ENCODE assay signal across 15 cellular contexts in the genomic region with DNA sequence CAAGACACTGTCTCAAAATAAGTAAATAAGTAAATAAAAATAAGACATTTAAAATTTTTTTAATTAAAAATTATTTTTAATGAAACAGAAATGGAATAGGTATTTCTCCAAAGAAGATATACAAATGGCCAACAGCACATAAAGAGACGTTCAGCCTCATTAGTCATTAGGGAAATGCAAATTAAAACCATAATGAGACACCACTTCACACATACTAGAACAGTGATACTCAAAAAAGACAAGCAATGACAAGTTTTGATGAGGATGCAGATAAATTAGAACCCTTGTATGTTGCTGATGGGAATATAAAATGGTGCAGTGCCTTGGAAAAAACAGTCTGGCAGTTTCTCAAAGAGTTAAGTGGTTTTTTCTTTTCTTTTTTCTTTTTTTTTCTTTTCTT. TPM values are rescaled to one million over a fixed set of nuclear protein-coding genes. Genes with fewer than 3 reads are reported as not detected.
A peak's percentile ranks its signal among the peaks of the same experiment; 100 is the strongest.
DNase-seq lines count a peak whose midpoint lies in the region; ATAC-seq, FAIRE-seq and TF ChIP-seq lines count a peak whose summit lies in the region.
"Had no signal": no experiment of that assay in that cellular context is flagged by ENCODE, and none has a peak within 500 bp of the region (broad histone marks: within the 10 kb centered on the region; RNA-seq: fewer than 3 reads in every experiment).

No MANE protein-coding gene starts in this region.

- no peaks in the 10 kb centered on the region for H3K27me3 ChIP-seq in pancreas
- H3K27me3 ChIP-seq: BLaER1 treated with 17β-estradiol and CSF1 and Interleukin-3, amounts not matched to agents 10 nM and 100 nM had no signal

- peaks cover 49% of the 10 kb centered on the region for H3K4me1 Mint-ChIP-seq in activated T-cell treated with anti-CD3 and anti-CD28 coated beads, Interleukin-2, amount 50 U/mL, for 4 hours (ENCODE audit: low read depth)

- no peaks in the 10 kb centered on the region for H3K4me1 ChIP-seq in pancreas
- H3K4me1 ChIP-seq: HAP-1 had no signal

- ATAC-seq in activated T-cell treated with anti-CD3 and anti-CD28 coated beads, Interleukin-2, amount 50 U/mL, for 4 hours, result peak; percentile 18 to 35
- peak; percentile 29 for ATAC-seq in HG03175 (IDR thresholded peaks at IDR 0.05; ENCODE audit: unreplicated experiment)
- no peak for ATAC-seq in pancreas
- ATAC-seq in HG03439 (IDR thresholded peaks at IDR 0.05; ENCODE audit: unreplicated experiment), result no peak
- ATAC-seq: K562 had no signal

- no peaks in the 10 kb centered on the region for H3K36me3 Mint-ChIP-seq in activated T-cell treated with anti-CD3 and anti-CD28 coated beads, Interleukin-2, amount 50 U/mL, for 4 hours (ENCODE audit: insufficient read depth)
- H3K36me3 Mint-ChIP-seq: CD4-positive, CD25-positive, alpha-beta regulatory T cell had no signal

- 53 to 74% methylated on average over 1 of the region's 1 CpG for WGBS in pancreas, 2 donors

- TF ChIP-seq CTCF in epithelial cell of esophagus (IDR thresholded peaks at IDR 0.05; ENCODE audit: insufficient read depth, low read depth, low read length, missing control alignments) (no peak), pancreas (IDR thresholded peaks at IDR 0.05) (no peak)

- H3K27ac ChIP-seq in pancreas, result no peak overlapping the region
- H3K27ac ChIP-seq: HL-60 had no signal

- H3K9me3 ChIP-seq in pancreas, result no peaks in the 10 kb centered on the region
- H3K9me3 ChIP-seq: HAP-1 had no signal

- H3K9me3 Mint-ChIP-seq in activated T-cell treated with anti-CD3 and anti-CD28 coated beads, Interleukin-2, amount 50 U/mL, for 4 hours, result peaks cover 1% of the 10 kb centered on the region

- H3K36me3 ChIP-seq in pancreas, result no peaks in the 10 kb centered on the region
- H3K36me3 ChIP-seq: HAP-1 had no signal

- DNase-seq in activated T-cell treated with anti-CD3 and anti-CD28 coated beads, Interleukin-2, amount 50 U/mL, for 4 hours, result no peak
- DNase-seq in activated T-cell treated with anti-CD3 and anti-CD28 coated beads for 4 hours (no peak), epithelial cell of esophagus (ENCODE audit: low read depth) (peak; percentile 60), pancreas (no peak)
- DNase-seq in activated CD8-positive, alpha-beta memory T cell treated with anti-CD3 and anti-CD28 coated beads, Interleukin-2, amount 50 U/mL, for 4 hours, result no peak
- DNase-seq: 8988T had no signal

- intact Hi-C loops in pancreas (cut with DNase I), result no loop called here

- H3K4me3 ChIP-seq in epithelial cell of esophagus (ENCODE audit: low read length) (no peak overlapping the region), pancreas (no peak overlapping the region)
- H3K4me3 ChIP-seq: BLaER1 treated with 17β-estradiol and CSF1 and Interleukin-3, amounts not matched to agents 10 nM and 100 nM; HAP-1; K562 had no signal

- no peaks in the 10 kb centered on the region for H3K27me3 Mint-ChIP-seq in activated T-cell treated with anti-CD3 and anti-CD28 coated beads, Interleukin-2, amount 50 U/mL, for 4 hours (ENCODE audit: low read depth)
- H3K27me3 Mint-ChIP-seq: CD4-positive, CD25-positive, alpha-beta regulatory T cell had no signal

- FAIRE-seq in pancreas (lab: Jason Lieb, UNC), result no peak
- FAIRE-seq: H1, K562 had no signal

- no peak overlapping the region for H3K4me3 Mint-ChIP-seq in activated T-cell treated with anti-CD3 and anti-CD28 coated beads, Interleukin-2, amount 50 U/mL, for 4 hours

RNA-seq across cellular contexts. Expression of a gene that starts 26.5 kb away (rescaled TPM):
- total RNA-seq in activated T-cell treated with anti-CD3 and anti-CD28 coated beads, Interleukin-2, amount 50 U/mL, for 4 hours, result 1 to 10 TPM in 1 of 3 donors, under 1 TPM in 2; 0.42 to 1.1 (median 0.73) TPM
- total RNA-seq in pancreas, result under 1 TPM in 4 of 6 donors, not detected in 2; 0.06 to 0.16 (median 0.10) TPM
- polyA plus RNA-seq in pancreas, result under 1 TPM in 1 of 2 donors, not detected in 1; 0.02 TPM
- total RNA-seq: Daoy, K562 had no signal
- polyA plus RNA-seq: K562 had no signal

Comparison
In these comparisons a context has a peak if more than half of its experiments do, and no peak if none do; other contexts are left out.
1. ATAC-seq: peak in activated T-cell treated with anti-CD3 and anti-CD28 coated beads, Interleukin-2, amount 50 U/mL, for 4 hours (2 of 2) and HG03175 (single experiment); none in pancreas (0 of 4) and HG03439 (single experiment).